In genomic region chr3:24519368-24520100, GRCh38 we compare ENCODE assay signal across 10 cellular contexts. TPM values are rescaled to one million over a fixed set of nuclear protein-coding genes. Genes with fewer than 3 reads are reported as not detected.
DNase-seq lines count a peak whose midpoint lies in the region; ATAC-seq and TF ChIP-seq lines count a peak whose summit lies in the region.
"Had no signal": no experiment of that assay in that cellular context is flagged by ENCODE, and none has a peak within 500 bp of the region (broad histone marks: within the 10 kb centered on the region; RNA-seq: fewer than 3 reads in every experiment).

No MANE protein-coding gene starts in this region.

- no peak overlapping the region for H4K12ac ChIP-seq in trophoblast cell (ENCODE audit: low read depth, low read length)

- no peaks in the 10 kb centered on the region for H3K9me3 ChIP-seq in trophoblast cell (ENCODE audit: insufficient read depth, low read depth, low read length)
- no peaks in the 10 kb centered on the region for H3K9me3 ChIP-seq in upper lobe of right lung
- H3K9me3 ChIP-seq: colonic mucosa had no signal

- DNase-seq in SW480 (ENCODE audit: low spot score) = peak; percentile 18
- DNase-seq in trophoblast cell = peak in 1 of 2 donors; percentile 12
- no peak for DNase-seq in RKO (ENCODE audit: low spot score)
- no peak for DNase-seq in upper lobe of right lung
- DNase-seq: activated CD8-positive, alpha-beta T cell treated with anti-CD3 and anti-CD28 coated beads, Interleukin-2, amount 10 ng/mL, durations not matched to agents 7 days and 5 days; colonic mucosa; NCI-H2171 had no signal

- H3K14ac ChIP-seq in trophoblast cell (ENCODE audit: low read length) = no peak overlapping the region

- H2BK12ac ChIP-seq in trophoblast cell (ENCODE audit: low read length) = peak overlapping the region; percentile 2

- H3K36me3 ChIP-seq in trophoblast cell (ENCODE audit: control insufficient read depth in 1 of 2, insufficient read depth in 2 of 2, low read length in 2 of 2) = no peaks in the 10 kb centered on the region
- H3K36me3 ChIP-seq in upper lobe of right lung = no peaks in the 10 kb centered on the region
- H3K36me3 ChIP-seq: colonic mucosa had no signal

- peaks cover 7% of the 10 kb centered on the region for H3K79me1 ChIP-seq in trophoblast cell (ENCODE audit: low read length)

- no peak overlapping the region for H3K18ac ChIP-seq in trophoblast cell (ENCODE audit: low read length)

- WGBS in trophoblast cell (ENCODE audit: extremely low coverage, insufficient coverage, insufficient read length) = no CpG with 5 or more reads among the region's 15 CpGs

- TF ChIP-seq CTCF in upper lobe of right lung (IDR thresholded peaks at IDR 0.05) = no peak

- no peaks in the 10 kb centered on the region for H3K27me3 ChIP-seq in trophoblast cell (ENCODE audit: insufficient read depth, low read length)
- peaks cover 5% of the 10 kb centered on the region for H3K27me3 ChIP-seq in upper lobe of right lung

- peaks cover 3% of the 10 kb centered on the region for H3K79me2 ChIP-seq in trophoblast cell (ENCODE audit: control insufficient read depth, insufficient read depth, low read length, poor library complexity)

- no peak overlapping the region for H2BK120ac ChIP-seq in trophoblast cell (ENCODE audit: insufficient read depth, low read length, poor library complexity)

- no peak overlapping the region for H3K9ac ChIP-seq in trophoblast cell (ENCODE audit: low read length)

- H3K4ac ChIP-seq in trophoblast cell (ENCODE audit: low read depth, low read length) = no peak overlapping the region

- H2BK5ac ChIP-seq in trophoblast cell (ENCODE audit: low read depth, low read length, poor library complexity) = no peak overlapping the region

- H4K91ac ChIP-seq in trophoblast cell (ENCODE audit: low read depth, low read length) = no peak overlapping the region

- H3K27ac ChIP-seq in trophoblast cell (ENCODE audit: low read depth, low read length) (no peak overlapping the region), upper lobe of right lung (no peak overlapping the region)
- H3K27ac ChIP-seq: colonic mucosa had no signal

- intact Hi-C loops in upper lobe of right lung (cut with DNase I) = no loop called here

- no peak overlapping the region for H2AFZ ChIP-seq in trophoblast cell (ENCODE audit: insufficient read depth, low read length, poor library complexity)

- ATAC-seq in GM18870 (IDR thresholded peaks at IDR 0.05; ENCODE audit: unreplicated experiment) (peak; percentile 75), HG02623 (IDR thresholded peaks at IDR 0.05; ENCODE audit: unreplicated experiment) (peak; percentile 46), upper lobe of right lung (no peak), GM19467 (IDR thresholded peaks at IDR 0.05; ENCODE audit: unreplicated experiment) (no peak)
- ATAC-seq: activated CD8-positive, alpha-beta T cell treated with anti-CD3 and anti-CD28 coated beads, Interleukin-2, amount 10 ng/mL, durations not matched to agents 7 days and 5 days had no signal

- H3K4me3 ChIP-seq in trophoblast cell (ENCODE audit: low read depth, low read length) (no peak overlapping the region), upper lobe of right lung (no peak overlapping the region)
- H3K4me3 ChIP-seq: colonic mucosa had no signal

- H3K4me1 ChIP-seq in trophoblast cell (ENCODE audit: control insufficient read depth in 1 of 2, insufficient read depth in 2 of 2, low read length in 2 of 2) = peaks cover 8 to 19% of the 10 kb centered on the region in 2 experiments
- peaks cover 6% of the 10 kb centered on the region for H3K4me1 ChIP-seq in upper lobe of right lung

- H4K8ac ChIP-seq in trophoblast cell (ENCODE audit: low read depth, low read length) = no peak overlapping the region

- no peak overlapping the region for H3K4me2 ChIP-seq in trophoblast cell (ENCODE audit: low read length)

- no peak overlapping the region for H2AK5ac ChIP-seq in trophoblast cell (ENCODE audit: low read length)

- no peak overlapping the region for H3K23ac ChIP-seq in trophoblast cell (ENCODE audit: low read length)

RNA-seq across cellular contexts. Expression of gene THRB, which starts 24.9 kb away (rescaled TPM):
- polyA plus RNA-seq in trophoblast cell (2013) = 27.4 and 28.6 TPM in 2 replicates
- total RNA-seq in upper lobe of right lung = 19.7 TPM
- total RNA-seq: activated CD8-positive, alpha-beta T cell treated with anti-CD3 and anti-CD28 coated beads, Interleukin-2, amount 10 ng/mL, durations not matched to agents 7 days and 5 days had no signal

Comparison
In these comparisons a context has a peak if more than half of its experiments do, and no peak if none do; other contexts are left out.
1. ATAC-seq: peak in GM18870 (single experiment) and HG02623 (single experiment); none in upper lobe of right lung (single experiment) and GM19467 (single experiment).